In the genomic region with DNA sequence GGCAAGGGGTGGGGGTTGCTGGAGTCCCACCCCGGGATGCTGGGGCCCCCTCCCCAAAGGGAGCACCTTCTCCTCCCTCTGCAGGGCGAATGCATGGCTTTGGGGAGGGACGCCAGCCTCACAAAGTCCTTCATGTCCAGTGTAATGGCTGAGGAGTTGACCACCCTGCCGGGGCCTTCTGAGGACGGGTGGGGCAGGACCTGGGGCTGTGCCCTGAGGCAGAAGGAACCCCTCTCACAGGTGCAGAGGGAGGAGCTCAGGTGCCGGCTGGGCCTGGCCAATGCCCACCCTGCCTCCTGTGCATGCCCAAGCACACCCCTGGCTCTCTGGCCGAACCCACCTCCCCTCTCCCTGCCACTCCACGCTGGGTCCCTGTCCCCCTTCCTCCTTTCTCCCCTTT, we compare ENCODE assay signal across 21 cellular contexts.
DNase-seq lines count a peak whose midpoint lies in the region; ATAC-seq and TF ChIP-seq lines count a peak whose summit lies in the region.
"Had no signal": no experiment of that assay in that cellular context is flagged by ENCODE, and none has a peak within 500 bp of the region (broad histone marks: within the 10 kb centered on the region; RNA-seq: fewer than 3 reads in every experiment).

No MANE protein-coding gene starts in this region.

- H3K4me1 ChIP-seq in IMR-90 (ENCODE audit: control insufficient read depth, insufficient read depth, low read length) = peaks cover 29% of the 10 kb centered on the region
- H3K4me1 ChIP-seq in endodermal cell (ENCODE audit: control insufficient read depth, insufficient read depth, low read length) = no peaks in the 10 kb centered on the region
- peaks cover 7 to 13% of the 10 kb centered on the region in 2 donors for H3K4me1 ChIP-seq in neuronal stem cell (ENCODE audit: control insufficient read depth in 2 of 2, insufficient read depth in 1 of 2, low read depth in 1 of 2, low read length in 2 of 2)
- H3K4me1 ChIP-seq: Caco-2 had no signal

- H2BK12ac ChIP-seq in neuronal stem cell (ENCODE audit: low read length) = peak overlapping the region; percentile 86

- POLR2A ChIA-PET in IMR-90 (lab: Charles Lee; ENCODE audit: unreplicated experiment) = no interaction called here

- H3K27ac ChIP-seq in IMR-90 (ENCODE audit: insufficient read depth, low read length) = no peak overlapping the region
- no peak overlapping the region for H3K27ac ChIP-seq in endodermal cell (ENCODE audit: low read depth, low read length)
- H3K27ac ChIP-seq in neuronal stem cell (replicated peaks; ENCODE audit: low read length) = no peak overlapping the region
- H3K27ac ChIP-seq in dorsolateral prefrontal cortex = no peak overlapping the region
- H3K27ac ChIP-seq: A549 had no signal

- H3K27ac Mint-ChIP-seq in endodermal cell = peak overlapping the region; percentile 58
- H3K27ac Mint-ChIP-seq: CD4-positive, CD25-positive, alpha-beta regulatory T cell; CD8-positive, alpha-beta T cell had no signal

- H3K14ac ChIP-seq in IMR-90 (replicated peaks; ENCODE audit: low read depth, low read length) (no peak overlapping the region), neuronal stem cell (ENCODE audit: low read length) (no peak overlapping the region)

- H3K9ac ChIP-seq in IMR-90 (ENCODE audit: low read depth, low read length) (no peak overlapping the region), endodermal cell (ENCODE audit: extremely low read depth, low read length, poor library complexity, severe bottlenecking) (no peak overlapping the region), neuronal stem cell (ENCODE audit: low read depth, low read length, poor library complexity) (no peak overlapping the region)

- H4K5ac ChIP-seq in IMR-90 (ENCODE audit: low read depth, low read length) = no peak overlapping the region

- H2AK9ac ChIP-seq in IMR-90 (replicated peaks; ENCODE audit: low read depth, low read length, poor library complexity) = no peak overlapping the region

- H3K79me1 ChIP-seq in IMR-90 (ENCODE audit: low read depth in 1 of 2, low read length in 2 of 2) = no peaks in the 10 kb centered on the region
- peaks cover 3% of the 10 kb centered on the region for H3K79me1 ChIP-seq in neuronal stem cell (ENCODE audit: low read depth, low read length)

- no peaks in the 10 kb centered on the region for H3K27me3 Mint-ChIP-seq in endodermal cell (ENCODE audit: insufficient read depth)
- H3K27me3 Mint-ChIP-seq: CD4-positive, CD25-positive, alpha-beta regulatory T cell had no signal

- no peak overlapping the region for H2BK5ac ChIP-seq in IMR-90 (ENCODE audit: low read depth, low read length, poor library complexity, severe bottlenecking)
- H2BK5ac ChIP-seq in neuronal stem cell (ENCODE audit: low read length) = no peak overlapping the region

- 100% methylated on average over 1 of the region's 8 CpGs; no CpG with 5 or more reads in 1 of the 2 experiments for WGBS in IMR-90 (ENCODE audit: extremely low coverage in 2 of 2, insufficient read length in 1 of 2), 2 experiments
- 93% methylated on average over 4 to 8 of the region's 8 CpGs for WGBS in endodermal cell (ENCODE audit: insufficient coverage in 1 of 2, insufficient read length in 1 of 2), 2 experiments
- no CpG with 5 or more reads among the region's 8 CpGs for WGBS in neuronal stem cell (ENCODE audit: extremely low coverage in 2 of 2, insufficient read length in 2 of 2, insufficient replicate concordance in 1 of 2), 2 donors

- H3K23ac ChIP-seq in IMR-90 (ENCODE audit: low read depth, low read length) (no peak overlapping the region), neuronal stem cell (ENCODE audit: low read depth, low read length, poor library complexity) (no peak overlapping the region)

- CTCF ChIA-PET in IMR-90 (lab: Yijun Ruan, JAX) = no interaction called here

- no peak overlapping the region for H2BK20ac ChIP-seq in IMR-90 (ENCODE audit: low read depth, low read length)

- H3K4ac ChIP-seq in IMR-90 (ENCODE audit: low read depth, low read length) (no peak overlapping the region), neuronal stem cell (ENCODE audit: low read length) (no peak overlapping the region)

- peaks cover 7% of the 10 kb centered on the region for H3K9me1 ChIP-seq in IMR-90 (ENCODE audit: insufficient read depth, low read length)

- peak overlapping the region; percentile 56; the same call in 1 of the 3 replicates for H2BK15ac ChIP-seq in IMR-90 (ENCODE audit: low read depth, low read length)
- H2BK15ac ChIP-seq in neuronal stem cell (ENCODE audit: low read length) = no peak overlapping the region

- H3K9me3 Mint-ChIP-seq in endodermal cell = no peaks in the 10 kb centered on the region
- H3K9me3 Mint-ChIP-seq: CD4-positive, CD25-positive, alpha-beta regulatory T cell; CD8-positive, alpha-beta T cell; H9 had no signal

- no peak overlapping the region for H3K56ac ChIP-seq in IMR-90 (ENCODE audit: extremely low read depth, insufficient read depth, low read length)

- H2AK5ac ChIP-seq in IMR-90 (ENCODE audit: low read depth, low read length) = peak overlapping the region; percentile 77
- H2AK5ac ChIP-seq in neuronal stem cell (ENCODE audit: low read depth, low read length) = peak overlapping the region; percentile 24

- no peak overlapping the region for H3K4me2 ChIP-seq in IMR-90 (ENCODE audit: low read depth, low read length)
- H3K4me2 ChIP-seq in neuronal stem cell (ENCODE audit: insufficient read depth, low read length, poor library complexity, severe bottlenecking) = no peak overlapping the region
- H3K4me2 ChIP-seq: A549 had no signal

- no peak overlapping the region for H3K18ac ChIP-seq in IMR-90 (ENCODE audit: low read depth, low read length)
- peak overlapping the region; percentile 78 for H3K18ac ChIP-seq in neuronal stem cell (ENCODE audit: low read length)

- dilution Hi-C loops in IMR-90 (cut with HindIII; ENCODE audit: low sequenced_read_pairs, unreplicated experiment) = no loop called here

- H2AFZ ChIP-seq in IMR-90 (replicated peaks; ENCODE audit: low read length, poor library complexity) (no peak overlapping the region), neuronal stem cell (ENCODE audit: low read length) (no peak overlapping the region)

- H3K36me3 Mint-ChIP-seq in endodermal cell (ENCODE audit: low read depth) = no peaks in the 10 kb centered on the region
- H3K36me3 Mint-ChIP-seq: CD4-positive, CD25-positive, alpha-beta regulatory T cell; CD8-positive, alpha-beta T cell had no signal

- H3K4me1 Mint-ChIP-seq in endodermal cell = no peaks in the 10 kb centered on the region

- TF ChIP-seq RAD21 in IMR-90 (IDR thresholded peaks at IDR 0.05; ENCODE audit: low read length) = no peak

- no TSS peak for BruUV-seq in IMR-90 (replicated peaks; lab: Mats Ljungman, UMichigan)

- in situ Hi-C loops in IMR-90 (cut with MboI; ENCODE audit: low sequenced_read_pairs) = no loop called here

- ATAC-seq in left ventricle myocardium superior = no peak
- no peak for ATAC-seq in left cardiac atrium
- no peak for ATAC-seq in IMR-90 (ENCODE audit: low read depth)
- no peak for ATAC-seq in HG02642 (IDR thresholded peaks at IDR 0.05; ENCODE audit: poor library complexity, unreplicated experiment)
- ATAC-seq: A549; CD8-positive, alpha-beta T cell; HCT116 had no signal

- H3K9me3 ChIP-seq in IMR-90 (ENCODE audit: control insufficient read depth, insufficient read depth, low read length) (no peaks in the 10 kb centered on the region), endodermal cell (ENCODE audit: control insufficient read depth, low read length) (no peaks in the 10 kb centered on the region), neuronal stem cell (replicated peaks in 1 of 2; ENCODE audit: control insufficient read depth in 2 of 2, insufficient read depth in 1 of 2, low read depth in 1 of 2, low read length in 2 of 2) (no peaks in the 10 kb centered on the region)
- H3K9me3 ChIP-seq: A549, BE2C, Caco-2 had no signal

- no peaks in the 10 kb centered on the region for H3K27me3 ChIP-seq in IMR-90 (ENCODE audit: control insufficient read depth, insufficient read depth, low read length)
- no peaks in the 10 kb centered on the region for H3K27me3 ChIP-seq in endodermal cell (ENCODE audit: control insufficient read depth, insufficient read depth, low read length, poor library complexity, severe bottlenecking)
- H3K27me3 ChIP-seq in neuronal stem cell (ENCODE audit: control insufficient read depth in 3 of 3, insufficient read depth in 3 of 3, low read depth in 1 of 3, low read length in 3 of 3) = peaks cover 0 to 69% (median 0%) of the 10 kb centered on the region in 3 experiments
- H3K27me3 ChIP-seq in dorsolateral prefrontal cortex = peaks cover 0 to 2% (median 0%) of the 10 kb centered on the region in 45 donors
- H3K27me3 ChIP-seq: BE2C had no signal

- H3K36me3 ChIP-seq in IMR-90 (ENCODE audit: control insufficient read depth, insufficient read depth, low read length) (no peaks in the 10 kb centered on the region), endodermal cell (ENCODE audit: control insufficient read depth, insufficient read depth, low read length) (no peaks in the 10 kb centered on the region), neuronal stem cell (replicated peaks in 1 of 2; ENCODE audit: control insufficient read depth in 2 of 2, insufficient read depth in 2 of 2, low read length in 2 of 2) (no peaks in the 10 kb centered on the region)
- H3K36me3 ChIP-seq: BE2C had no signal

- TF ChIP-seq POLR2A in IMR-90 (IDR thresholded peaks at IDR 0.05; ENCODE audit: low read depth, low read length) = no peak

- H3K4me3 ChIP-seq in IMR-90 (ENCODE audit: insufficient read depth, low read depth, low read length) (no peak overlapping the region), endodermal cell (ENCODE audit: low read length) (no peak overlapping the region), neuronal stem cell (ENCODE audit: low read length in 2 of 2) (no peak overlapping the region), dorsolateral prefrontal cortex (no peak overlapping the region)
- H3K4me3 ChIP-seq: A549 had no signal

- H3K4me3 Mint-ChIP-seq in endodermal cell = no peak overlapping the region
- H3K4me3 Mint-ChIP-seq: CD4-positive, CD25-positive, alpha-beta regulatory T cell; CD8-positive, alpha-beta T cell; H9 had no signal

- H2BK120ac ChIP-seq in IMR-90 (ENCODE audit: low read depth, low read length) (no peak overlapping the region), neuronal stem cell (ENCODE audit: low read depth, low read length) (no peak overlapping the region)

- 0 out of 2 replicates have a peak overlapping the region, but pooled peaks have one; percentile 43 for H4K91ac ChIP-seq in IMR-90 (ENCODE audit: insufficient read depth, low read depth, low read length)
- peak overlapping the region; percentile 53 for H4K91ac ChIP-seq in neuronal stem cell (ENCODE audit: low read depth, low read length, poor library complexity)

- DNase-seq in left ventricle myocardium superior (peak; percentile 23), left cardiac atrium (no peak), IMR-90 (no peak), endodermal cell (no peak), neuronal stem cell (ENCODE audit: low spot score) (no peak), dorsolateral prefrontal cortex (no peak), NK-92 (lab: John Stamatoyannopoulos, UW; ENCODE audit: unreplicated experiment) (no peak)
- DNase-seq: 8988T; ACHN; AML-193; BE2C; C1 segment of cervical spinal cord; Caco-2; CD4-positive, CD25-positive, alpha-beta regulatory T cell; DMS153; DND-41; H9 had no signal

- H4K20me1 ChIP-seq in IMR-90 (ENCODE audit: insufficient read depth, low read length) = no peaks in the 10 kb centered on the region

- no peak overlapping the region for H4K8ac ChIP-seq in IMR-90 (ENCODE audit: low read depth in 2 of 2, low read length in 2 of 2)
- H4K8ac ChIP-seq in neuronal stem cell (ENCODE audit: low read depth, low read length) = no peak overlapping the region

- intact Hi-C loops in left ventricle myocardium superior (cut with micrococcal nuclease) (no loop called here), left cardiac atrium (cut with DNase I) (no loop called here), IMR-90 (cut with micrococcal nuclease) (no loop called here), dorsolateral prefrontal cortex (cut with DNase I) (no loop called here)

- TF ChIP-seq CTCF in IMR-90 (conservative IDR thresholded peaks at IDR 0.05; ENCODE audit: low read depth, low read length) (no peak), endodermal cell (conservative IDR thresholded peaks at IDR 0.05) (no peak), dorsolateral prefrontal cortex (IDR thresholded peaks at IDR 0.05 in 54 of 56, conservative IDR thresholded peaks at IDR 0.05 in 2 of 56; ENCODE audit: low read depth in 1 of 56, partially characterized antibody in 56 of 56) (no peak)
